ENCODE assay signal across 15 cellular contexts in the genomic region with DNA sequence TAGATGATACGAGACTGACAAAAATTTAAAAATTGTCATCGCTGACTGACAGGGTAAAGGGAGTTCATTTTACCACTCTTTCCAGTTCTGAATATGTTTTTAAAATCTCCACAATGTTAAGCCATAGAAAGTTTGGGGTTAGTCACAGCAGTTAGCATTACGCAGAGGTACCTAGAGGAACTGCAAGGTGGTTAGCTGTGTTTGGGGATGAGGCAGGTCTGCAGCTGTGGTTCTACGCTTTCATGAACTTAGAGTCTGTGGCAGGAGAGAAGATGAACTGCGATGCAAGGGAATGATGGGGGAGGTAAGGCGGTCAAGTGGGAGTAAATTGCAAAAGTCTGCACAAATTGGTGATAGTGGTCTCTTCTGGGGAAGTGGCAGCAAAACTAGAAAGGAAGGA. TPM values are rescaled to one million over a fixed set of nuclear protein-coding genes. Genes with fewer than 3 reads are reported as not detected.
DNase-seq lines count a peak whose midpoint lies in the region; ATAC-seq, FAIRE-seq and TF ChIP-seq lines count a peak whose summit lies in the region.
"Had no signal": no experiment of that assay in that cellular context is flagged by ENCODE, and none has a peak within 500 bp of the region (broad histone marks: within the 10 kb centered on the region; RNA-seq: fewer than 3 reads in every experiment).

No MANE protein-coding gene starts in this region.

- H3K79me2 ChIP-seq in keratinocyte (ENCODE audit: control insufficient read depth, insufficient read depth, low read length), result no peaks in the 10 kb centered on the region

- no peaks in the 10 kb centered on the region for H3K9me1 ChIP-seq in keratinocyte (ENCODE audit: control insufficient read depth, extremely low read depth, insufficient read depth, low read length)

- no peak for TF ChIP-seq CTCF in keratinocyte (optimal IDR thresholded peaks at IDR 0.05 in 1 of 3, IDR thresholded peaks at IDR 0.05 in 1 of 3, conservative IDR thresholded peaks at IDR 0.05 in 1 of 3; ENCODE audit: extremely low read depth in 1 of 3, insufficient read depth in 2 of 3, low read length in 3 of 3)

- dilution Hi-C loops in keratinocyte (cut with MboI; ENCODE audit: extremely low pct_ligation_motif_present, low sequenced_read_pairs), result no loop called here

- no peak for DNase-seq in keratinocyte (ENCODE audit: low read depth, low spot score)
- DNase-seq in inferior parietal cortex (ENCODE audit: extremely low spot score), result no peak
- no peak for DNase-seq in GM03348 (ENCODE audit: low spot score)
- DNase-seq in activated CD8-positive, alpha-beta memory T cell treated with anti-CD3 and anti-CD28 coated beads for 24 hours, result no peak
- DNase-seq in SIG-M5 treated with dmso at 0.1 percent for 504 hours (lab: John Stamatoyannopoulos, UW; ENCODE audit: unreplicated experiment), result no peak
- DNase-seq: activated CD4-positive, alpha-beta memory T cell treated with anti-CD3 and anti-CD28 coated beads for 36 hours; colonic mucosa; NCI-H1105; substantia nigra had no signal

- H3K27me3 ChIP-seq in keratinocyte (ENCODE audit: control insufficient read depth, extremely low read depth, insufficient read depth, low read length), result no peaks in the 10 kb centered on the region
- H3K27me3 ChIP-seq: colonic mucosa, gastroesophageal sphincter had no signal

- H3K27ac ChIP-seq in keratinocyte (ENCODE audit: control insufficient read depth, insufficient read depth, low read length), result no peak overlapping the region
- H3K27ac ChIP-seq: colonic mucosa, prostate gland had no signal

- ATAC-seq in GM18858 (IDR thresholded peaks at IDR 0.05; ENCODE audit: unreplicated experiment) (peak; percentile 90), GM21528 (IDR thresholded peaks at IDR 0.05; ENCODE audit: low FRiP score, unreplicated experiment) (peak; percentile 82), HG03354 (IDR thresholded peaks at IDR 0.05; ENCODE audit: poor library complexity, severe bottlenecking, unreplicated experiment) (peak; percentile 89)
- ATAC-seq: gastroesophageal sphincter had no signal

- no peak overlapping the region for H2AFZ ChIP-seq in keratinocyte (ENCODE audit: control insufficient read depth, low read length)

- no peaks in the 10 kb centered on the region for H4K20me1 ChIP-seq in keratinocyte (ENCODE audit: control insufficient read depth, extremely low read depth, insufficient read depth, low read length)

- H3K4me1 ChIP-seq in keratinocyte (ENCODE audit: control insufficient read depth, extremely low read depth, insufficient read depth, low read length), result peaks cover under 1% of the 10 kb centered on the region
- H3K4me1 ChIP-seq: colonic mucosa, prostate gland had no signal

- no peak overlapping the region for H3K4me2 ChIP-seq in keratinocyte (ENCODE audit: control insufficient read depth, extremely low read depth, insufficient read depth, low read depth, low read length)

- H3K4me3 ChIP-seq in keratinocyte (ENCODE audit: control insufficient read depth in 2 of 3, extremely low read depth in 1 of 3, insufficient read depth in 2 of 3, low read depth in 1 of 3, low read length in 3 of 3), result no peak overlapping the region
- H3K4me3 ChIP-seq: colonic mucosa, gastroesophageal sphincter, lung, prostate gland had no signal

- no peaks in the 10 kb centered on the region for H3K9me3 ChIP-seq in keratinocyte (ENCODE audit: control insufficient read depth, low read depth, low read length)
- H3K9me3 ChIP-seq: colonic mucosa, gastroesophageal sphincter, prostate gland had no signal

- peak; percentile 26 for FAIRE-seq in keratinocyte (lab: Jason Lieb, UNC)

- no peaks in the 10 kb centered on the region for H3K36me3 ChIP-seq in keratinocyte (ENCODE audit: control insufficient read depth in 2 of 2, extremely low read depth in 1 of 2, insufficient read depth in 2 of 2, low read length in 2 of 2)
- H3K36me3 ChIP-seq: colonic mucosa, gastroesophageal sphincter, prostate gland had no signal

- no peak overlapping the region for H3K9ac ChIP-seq in keratinocyte (ENCODE audit: control insufficient read depth, extremely low read depth, insufficient read depth, low read length)

RNA-seq across cellular contexts. Expression of a gene that starts 38.8 kb away (rescaled TPM):
- 44.8 to 87.8 TPM (median 81.5 TPM) in 3 replicates for polyA plus RNA-seq in keratinocyte
- 49.5 TPM for polyA plus RNA-seq in keratinocyte (2011; ENCODE audit: low read depth)
- 59.0 and 96.6 TPM in 2 replicates for polyA plus RNA-seq in keratinocyte (2011; cell fraction: cytosol; rRNA removed)
- 37.6 and 42.4 TPM in 2 replicates for polyA plus RNA-seq in keratinocyte (2011; cell fraction: nucleus; rRNA removed)
- 67.2 and 79.3 TPM in 2 replicates for polyA plus RNA-seq in keratinocyte (2012; ENCODE audit: low replicate concordance)
- polyA minus RNA-seq in keratinocyte, result 30.1 to 65.1 TPM (median 53.6 TPM) in 3 replicates
- 72.1 TPM for polyA minus RNA-seq in keratinocyte (2011; cell fraction: cytosol; rRNA and poly(A)+ RNA removed)
- 34.4 and 58.8 TPM in 2 replicates for polyA minus RNA-seq in keratinocyte (2011; cell fraction: nucleus; rRNA and poly(A)+ RNA removed)
